ENCODE assay signal across 35 cellular contexts in genomic region chr1:12348113-12348512, GRCh38.
"Had no signal": no experiment of that assay in that cellular context is flagged by ENCODE, and none has a peak within 500 bp of the region (broad histone marks: within the 10 kb centered on the region; RNA-seq: fewer than 3 reads in every experiment).

No MANE protein-coding gene starts in this region.

- H3K9me3 Mint-ChIP-seq: activated T-cell treated with anti-CD3 and anti-CD28 coated beads, Interleukin-2, amount 50 U/mL, for 24 hours had no signal

- ATAC-seq: activated CD8-positive, alpha-beta memory T cell treated with anti-CD3 and anti-CD28 coated beads, Interleukin-2, amount 10 ng/mL, durations not matched to agents 7 days and 5 days; activated naive CD8-positive, alpha-beta T cell treated with anti-CD3 and anti-CD28 coated beads, Interleukin-2, amount 50 U/mL, for 24 hours had no signal

- H3K27me3 Mint-ChIP-seq: activated B cell treated with CpG ODN at 0.5 μM for 24 hours; activated CD4-positive, alpha-beta memory T cell treated with anti-CD3 and anti-CD28 coated beads for 36 hours; activated CD4-positive, alpha-beta T cell treated with anti-CD3 and anti-CD28 coated beads, Interleukin-2, amount 10 ng/mL, durations not matched to agents 24 days and 14 days; activated CD8-positive, alpha-beta memory T cell treated with anti-CD3 and anti-CD28 coated beads, Interleukin-2, amount 10 ng/mL, durations not matched to agents 7 days and 5 days; activated naive CD4-positive, alpha-beta T cell treated with anti-CD3 and anti-CD28 coated beads, Interleukin-2, amount 10 ng/mL, durations not matched to agents 7 days and 5 days; activated naive CD4-positive, alpha-beta T cell treated with anti-CD3 and anti-CD28 coated beads, Interleukin-2, amount 50 U/mL, for 24 hours; activated naive CD8-positive, alpha-beta T cell; activated naive CD8-positive, alpha-beta T cell treated with anti-CD3 and anti-CD28 coated beads, Interleukin-2, amount 10 ng/mL, durations not matched to agents 7 days and 5 days; activated naive CD8-positive, alpha-beta T cell treated with anti-CD3 and anti-CD28 coated beads, Interleukin-2, amount 50 U/mL, for 24 hours; activated T-cell treated with anti-CD3 and anti-CD28 coated beads, Interleukin-2, amount 50 U/mL, for 24 hours; brain; central memory CD8-positive, alpha-beta T cell had no signal

- H3K27ac Mint-ChIP-seq: activated B cell treated with CpG ODN at 0.5 μM for 24 hours; activated CD4-positive, alpha-beta memory T cell treated with anti-CD3 and anti-CD28 coated beads for 36 hours; activated CD4-positive, alpha-beta T cell treated with anti-CD3 and anti-CD28 coated beads, Interleukin-2, amount 10 ng/mL, durations not matched to agents 24 days and 14 days; activated CD8-positive, alpha-beta memory T cell treated with anti-CD3 and anti-CD28 coated beads, Interleukin-2, amount 10 ng/mL, durations not matched to agents 7 days and 5 days; activated naive CD8-positive, alpha-beta T cell; activated naive CD8-positive, alpha-beta T cell treated with anti-CD3 and anti-CD28 coated beads, Interleukin-2, amount 10 ng/mL, durations not matched to agents 7 days and 5 days; activated T-cell treated with anti-CD3 and anti-CD28 coated beads, Interleukin-2, amount 50 U/mL, for 24 hours; activated T-helper 2 cell treated with anti-CD3 and anti-CD28 coated beads, Interferon-gamma antibody, Interleukin-2, Interleukin-4, amounts not matched to agents 10 μg/mL and 5 μg/mL and 100 μg/mL, durations not matched to agents 14 hours and 24 hours and 36 hours; brain; T-helper 1 cell treated with Interleukin-12 subunit alpha and Interleukin-12 subunit beta and Interleukin-4 antibody, amounts not matched to agents 30 μg/mL and 1 μg/mL, for 36 hours; T-helper 2 cell treated with Interferon-gamma antibody and Interleukin-4, amounts not matched to agents 5 μg/mL and 100 μg/mL, for 36 hours had no signal

- H3K27me3 ChIP-seq: ascending aorta, cardiac muscle cell had no signal

- H3K27ac ChIP-seq: ascending aorta, cardiac muscle cell, VCaP had no signal

- DNase-seq: activated B cell treated with CpG ODN at 0.5 μM for 24 hours; activated CD4-positive, alpha-beta memory T cell treated with anti-CD3 and anti-CD28 coated beads for 36 hours; activated CD4-positive, alpha-beta T cell treated with anti-CD3 and anti-CD28 coated beads for 4 hours; activated CD4-positive, alpha-beta T cell treated with anti-CD3 and anti-CD28 coated beads, Interleukin-2, amount 10 ng/mL, durations not matched to agents 24 days and 14 days; activated CD4-positive, alpha-beta T cell treated with anti-CD3 and anti-CD28 coated beads, Interleukin-2, amount 50 U/mL, for 1 hour; activated CD4-positive, alpha-beta T cell treated with anti-CD3 and anti-CD28 coated beads, Interleukin-2, amount 50 U/mL, for 4 hours; activated CD4-positive, CD25-positive, alpha-beta regulatory T cell treated with anti-CD3 and anti-CD28 coated beads, Interleukin-2, amount 50 U/mL, for 72 hours; activated CD8-positive, alpha-beta memory T cell treated with anti-CD3 and anti-CD28 coated beads for 24 hours; activated CD8-positive, alpha-beta memory T cell treated with anti-CD3 and anti-CD28 coated beads, Interleukin-2, amount 10 ng/mL, durations not matched to agents 7 days and 5 days; activated CD8-positive, alpha-beta memory T cell treated with anti-CD3 and anti-CD28 coated beads, Interleukin-2, amount 50 U/mL, for 48 hours; activated effector memory CD4-positive, alpha-beta T cell treated with Interleukin-2 at 50 U/mL for 16 hours; activated gamma-delta T cell; activated naive CD4-positive, alpha-beta T cell treated with anti-CD3 and anti-CD28 coated beads, Interleukin-2, amount 10 ng/mL, durations not matched to agents 7 days and 5 days; activated naive CD4-positive, alpha-beta T cell treated with Interleukin-2 at 50 U/mL for 16 hours; activated naive CD8-positive, alpha-beta T cell treated with anti-CD3 and anti-CD28 coated beads, Interleukin-2, amount 10 ng/mL, durations not matched to agents 7 days and 5 days; activated naive CD8-positive, alpha-beta T cell treated with anti-CD3 and anti-CD28 coated beads, Interleukin-2, amount 50 U/mL, for 24 hours; activated T-cell treated with anti-CD3 and anti-CD28 coated beads, Interleukin-2, amount 50 U/mL, for 24 hours; activated T-cell treated with anti-CD3 and anti-CD28 coated beads, Interleukin-2, amount 50 U/mL, for 48 hours; amygdala; anterior cingulate cortex; caudate nucleus; SW 1271; T-helper 1 cell; T-helper 2 cell; T-helper 9 cell had no signal

- H3K4me3 Mint-ChIP-seq: activated B cell treated with CpG ODN at 0.5 μM for 24 hours; activated CD4-positive, alpha-beta memory T cell treated with anti-CD3 and anti-CD28 coated beads for 36 hours; activated CD4-positive, alpha-beta T cell treated with anti-CD3 and anti-CD28 coated beads, Interleukin-2, amount 10 ng/mL, durations not matched to agents 24 days and 14 days; activated CD8-positive, alpha-beta memory T cell treated with anti-CD3 and anti-CD28 coated beads, Interleukin-2, amount 10 ng/mL, durations not matched to agents 7 days and 5 days; activated naive CD4-positive, alpha-beta T cell treated with anti-CD3 and anti-CD28 coated beads, Interleukin-2, amount 10 ng/mL, durations not matched to agents 7 days and 5 days; activated naive CD4-positive, alpha-beta T cell treated with anti-CD3 and anti-CD28 coated beads, Interleukin-2, amount 50 U/mL, for 24 hours; activated naive CD8-positive, alpha-beta T cell; activated naive CD8-positive, alpha-beta T cell treated with anti-CD3 and anti-CD28 coated beads, Interleukin-2, amount 10 ng/mL, durations not matched to agents 7 days and 5 days; activated naive CD8-positive, alpha-beta T cell treated with anti-CD3 and anti-CD28 coated beads, Interleukin-2, amount 50 U/mL, for 24 hours; activated T-cell treated with anti-CD3 and anti-CD28 coated beads, Interleukin-2, amount 50 U/mL, for 24 hours; brain; central memory CD8-positive, alpha-beta T cell; T-helper 1 cell treated with Interleukin-12 subunit alpha and Interleukin-12 subunit beta and Interleukin-4 antibody, amounts not matched to agents 30 μg/mL and 1 μg/mL, for 36 hours; T-helper 2 cell treated with Interferon-gamma antibody and Interleukin-4, amounts not matched to agents 5 μg/mL and 100 μg/mL, for 36 hours had no signal

- H3K9me3 ChIP-seq: ascending aorta had no signal

- H3K4me3 ChIP-seq: ascending aorta, cardiac muscle cell had no signal
